Comparison of ENCODE assay signal across 22 cellular contexts in the genomic region with DNA sequence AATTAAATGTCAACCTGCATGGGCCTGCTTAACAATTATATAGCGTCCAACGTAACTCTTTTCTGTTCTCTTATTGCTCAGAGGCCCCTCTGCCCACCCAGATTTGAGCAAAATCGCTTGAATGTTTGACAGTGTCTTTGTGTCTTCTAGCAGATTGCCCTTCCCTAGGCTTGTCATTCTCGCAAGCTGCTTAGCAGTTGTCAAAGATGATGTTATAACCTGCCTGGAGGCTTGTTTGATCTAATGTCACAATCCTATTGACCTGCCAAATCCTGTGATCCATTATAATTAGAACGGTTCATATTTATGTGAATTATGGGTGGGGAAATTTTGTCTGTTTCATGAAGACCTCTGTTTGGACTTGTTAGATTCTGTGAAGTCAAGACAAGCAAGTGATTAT.
"Had no signal": no experiment of that assay in that cellular context is flagged by ENCODE, and none has a peak within 500 bp of the region (broad histone marks: within the 10 kb centered on the region; RNA-seq: fewer than 3 reads in every experiment).

No MANE protein-coding gene starts in this region.

- H3K4me3 Mint-ChIP-seq: memory B cell; mesothelial cell of epicardium; natural killer cell; stimulated activated naive B cell treated with anti-CD40 and anti-IgM and Interleukin-4, amounts not matched to agents 10 μg/mL and 1 μg/mL and 100 μg/mL, for 72 hours; stimulated activated naive CD8-positive, alpha-beta T cell treated with anti-CD3 and anti-CD28 coated beads, Interleukin-15, amount 100 ng/mL, for 72 hours had no signal

- H3K9me3 Mint-ChIP-seq: memory B cell; mesothelial cell of epicardium; natural killer cell; stimulated activated naive B cell treated with anti-CD40 and anti-IgM and Interleukin-4, amounts not matched to agents 10 μg/mL and 1 μg/mL and 100 μg/mL, for 72 hours; stimulated activated naive CD8-positive, alpha-beta T cell treated with anti-CD3 and anti-CD28 coated beads, Interleukin-15, amount 100 ng/mL, for 72 hours had no signal

- H3K27me3 Mint-ChIP-seq: memory B cell had no signal

- H3K36me3 ChIP-seq: esophagus squamous epithelium, gastroesophageal sphincter, left ventricle myocardium inferior, lower lobe of right lung, right atrium auricular region, sigmoid colon, tibial nerve had no signal

- DNase-seq: cerebellar nuclear complex; dermis blood vessel endothelial cell; esophagus squamous epithelium; foreskin fibroblast; kidney; left cardiac atrium; left ventricle myocardium inferior; lower lobe of right lung; natural killer cell; posterior cingulate gyrus; sigmoid colon; stimulated activated CD4-positive, alpha-beta T cell treated with anti-CD3 and anti-CD28 coated beads, Interleukin-2, amount 100 ng/mL, for 24 hours; stimulated activated CD4-positive, alpha-beta T cell treated with anti-CD3 and anti-CD28 coated beads, Interleukin-4, amount 100 ng/mL, for 4 hours; stimulated activated naive B cell treated with anti-CD40 and anti-IgM and Interleukin-4, amounts not matched to agents 10 μg/mL and 1 μg/mL and 100 μg/mL, for 72 hours; stimulated activated naive CD8-positive, alpha-beta T cell treated with anti-CD3 and anti-CD28 coated beads, Interleukin-15, amount 100 ng/mL, for 72 hours had no signal

- H3K27ac Mint-ChIP-seq: memory B cell; mesothelial cell of epicardium; natural killer cell; stimulated activated naive B cell treated with anti-CD40 and anti-IgM and Interleukin-4, amounts not matched to agents 10 μg/mL and 1 μg/mL and 100 μg/mL, for 72 hours; stimulated activated naive CD8-positive, alpha-beta T cell treated with anti-CD3 and anti-CD28 coated beads, Interleukin-15, amount 100 ng/mL, for 72 hours had no signal

- H3K36me3 Mint-ChIP-seq: memory B cell; mesothelial cell of epicardium; natural killer cell; stimulated activated naive B cell treated with anti-CD40 and anti-IgM and Interleukin-4, amounts not matched to agents 10 μg/mL and 1 μg/mL and 100 μg/mL, for 72 hours had no signal

- ATAC-seq: gastroesophageal sphincter; left cardiac atrium; lower lobe of right lung; natural killer cell; stimulated activated naive B cell treated with anti-CD40 and anti-IgM and Interleukin-4, amounts not matched to agents 10 μg/mL and 1 μg/mL and 100 μg/mL, for 72 hours; stimulated activated naive CD8-positive, alpha-beta T cell treated with anti-CD3 and anti-CD28 coated beads, Interleukin-15, amount 100 ng/mL, for 72 hours had no signal

- H3K4me1 Mint-ChIP-seq: memory B cell; mesothelial cell of epicardium; natural killer cell; stimulated activated naive B cell treated with anti-CD40 and anti-IgM and Interleukin-4, amounts not matched to agents 10 μg/mL and 1 μg/mL and 100 μg/mL, for 72 hours; stimulated activated naive CD8-positive, alpha-beta T cell treated with anti-CD3 and anti-CD28 coated beads, Interleukin-15, amount 100 ng/mL, for 72 hours had no signal

- H3K27me3 ChIP-seq: esophagus squamous epithelium, gastroesophageal sphincter, right atrium auricular region, sigmoid colon, testis, tibial nerve had no signal

- H3K4me3 ChIP-seq: esophagus squamous epithelium, gastroesophageal sphincter, left ventricle myocardium inferior, lower lobe of right lung, right atrium auricular region, sigmoid colon, skin epidermis, testis, tibial nerve had no signal
